In the genomic region with DNA sequence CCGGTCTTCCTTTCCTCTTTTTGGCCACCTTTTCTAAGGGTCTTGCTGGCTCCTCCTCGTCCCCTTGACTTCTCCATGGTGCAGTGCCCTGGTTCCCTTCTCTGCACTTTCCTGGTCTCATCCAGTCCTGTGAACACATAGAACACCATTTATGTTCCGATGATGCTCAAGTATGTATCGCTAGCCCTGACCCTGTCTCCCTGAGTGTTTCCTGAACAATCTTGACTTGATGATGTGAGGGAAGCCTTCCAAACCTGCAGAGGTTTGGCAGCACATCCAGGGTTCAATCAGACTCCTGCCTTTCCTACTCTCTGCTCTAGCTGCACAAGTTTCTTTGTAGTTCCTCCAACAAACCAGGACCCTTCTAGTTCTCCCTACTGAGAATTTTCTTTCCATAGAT, we compare ENCODE assay signal across 26 cellular contexts.
DNase-seq lines count a peak whose midpoint lies in the region; ATAC-seq, FAIRE-seq and TF ChIP-seq lines count a peak whose summit lies in the region.
"Had no signal": no experiment of that assay in that cellular context is flagged by ENCODE, and none has a peak within 500 bp of the region (broad histone marks: within the 10 kb centered on the region; RNA-seq: fewer than 3 reads in every experiment).

No MANE protein-coding gene starts in this region.

- H3K27ac ChIP-seq in neuronal stem cell (replicated peaks; ENCODE audit: low read length): no peak overlapping the region
- H3K27ac ChIP-seq: BLaER1 had no signal

- no peak overlapping the region for H2BK15ac ChIP-seq in neuronal stem cell (ENCODE audit: low read length)

- H3K79me1 ChIP-seq in neuronal stem cell (ENCODE audit: low read depth, low read length): no peaks in the 10 kb centered on the region

- H4K91ac ChIP-seq in neuronal stem cell (ENCODE audit: low read depth, low read length, poor library complexity): no peak overlapping the region

- no peak overlapping the region for H3K14ac ChIP-seq in neuronal stem cell (ENCODE audit: low read length)

- H3K36me3 ChIP-seq in bronchial epithelial cell (ENCODE audit: control insufficient read depth, insufficient read depth, low read length) (no peaks in the 10 kb centered on the region), neuronal stem cell (replicated peaks in 1 of 2; ENCODE audit: control insufficient read depth in 2 of 2, insufficient read depth in 2 of 2, low read length in 2 of 2) (no peaks in the 10 kb centered on the region)
- H3K36me3 ChIP-seq: BE2C, BLaER1 had no signal

- in situ Hi-C loops in GM13977 (cut with MboI; ENCODE audit: low pct_unique_long_range_greater_than_20kb, low sequenced_read_pairs, unreplicated experiment): no loop called here

- H2AFZ ChIP-seq in neuronal stem cell (ENCODE audit: low read length): no peak overlapping the region

- ATAC-seq in Right ventricle myocardium superior (ENCODE audit: poor library complexity) (peak; percentile 55), left cardiac atrium (no peak), left ventricle myocardium superior (peak; percentile 39), GM19397 (IDR thresholded peaks at IDR 0.05; ENCODE audit: unreplicated experiment) (no peak)
- ATAC-seq: GM12878 had no signal

- no peak overlapping the region for H3K4me3 ChIP-seq in bronchial epithelial cell (ENCODE audit: low read depth, low read length)
- no peak overlapping the region for H3K4me3 ChIP-seq in neuronal stem cell (ENCODE audit: low read length in 2 of 2)
- H3K4me3 ChIP-seq: BLaER1, GM12878 had no signal

- H3K23ac ChIP-seq in neuronal stem cell (ENCODE audit: low read depth, low read length, poor library complexity): no peak overlapping the region

- FAIRE-seq in bronchial epithelial cell (lab: Jason Lieb, UNC): peak; percentile 13
- FAIRE-seq: A204.1, GM12878, GM12892, GM19239 had no signal

- no peak overlapping the region for H2BK12ac ChIP-seq in neuronal stem cell (ENCODE audit: low read length)

- no peak overlapping the region for H3K4ac ChIP-seq in neuronal stem cell (ENCODE audit: low read length)

- no peak overlapping the region for H3K4me2 ChIP-seq in neuronal stem cell (ENCODE audit: insufficient read depth, low read length, poor library complexity, severe bottlenecking)
- H3K4me2 ChIP-seq: BLaER1 had no signal

- H3K9me3 ChIP-seq in neuronal stem cell (replicated peaks in 1 of 2; ENCODE audit: control insufficient read depth in 2 of 2, insufficient read depth in 1 of 2, low read depth in 1 of 2, low read length in 2 of 2): peaks cover 0 to 5% of the 10 kb centered on the region in 2 donors
- H3K9me3 ChIP-seq: BE2C had no signal

- intact Hi-C loops in Right ventricle myocardium superior (cut with DNase I): no loop called here
- intact Hi-C loops in left cardiac atrium (cut with DNase I): no loop called here
- intact Hi-C loops in left ventricle myocardium superior (cut with micrococcal nuclease): no loop called here

- no peak overlapping the region for H2AK5ac ChIP-seq in neuronal stem cell (ENCODE audit: low read depth, low read length)

- H3K18ac ChIP-seq in neuronal stem cell (ENCODE audit: low read length): peak overlapping the region; percentile 17

- no peak overlapping the region for H3K9ac ChIP-seq in neuronal stem cell (ENCODE audit: low read depth, low read length, poor library complexity)
- H3K9ac ChIP-seq: BLaER1 had no signal

- H4K8ac ChIP-seq in neuronal stem cell (ENCODE audit: low read depth, low read length): no peak overlapping the region

- no CpG with 5 or more reads among the region's 4 CpGs for WGBS in neuronal stem cell (ENCODE audit: extremely low coverage in 2 of 2, insufficient read length in 2 of 2, insufficient replicate concordance in 1 of 2), 2 donors

- no peak overlapping the region for H2BK5ac ChIP-seq in neuronal stem cell (ENCODE audit: low read length)

- H3K27me3 ChIP-seq in bronchial epithelial cell (ENCODE audit: control insufficient read depth, insufficient read depth, low read length): no peaks in the 10 kb centered on the region
- H3K27me3 ChIP-seq in neuronal stem cell (ENCODE audit: control insufficient read depth in 3 of 3, insufficient read depth in 3 of 3, low read depth in 1 of 3, low read length in 3 of 3): no peaks in the 10 kb centered on the region
- H3K27me3 ChIP-seq: BE2C, BLaER1 had no signal

- H2BK120ac ChIP-seq in neuronal stem cell (ENCODE audit: low read depth, low read length): no peak overlapping the region

- TF ChIP-seq CTCF in bronchial epithelial cell (IDR thresholded peaks at IDR 0.05; ENCODE audit: insufficient read depth, low read length, severe bottlenecking) (no peak), GM13977 (IDR thresholded peaks at IDR 0.05; ENCODE audit: extremely low read depth, insufficient read depth, missing control alignments) (no peak)

- DNase-seq in Right ventricle myocardium superior (no peak), left cardiac atrium (no peak), bronchial epithelial cell (ENCODE audit: low read depth) (no peak), left ventricle myocardium superior (no peak), neuronal stem cell (ENCODE audit: low spot score) (no peak), GM13977 (ENCODE audit: low spot score) (no peak)
- DNase-seq: 8988T; ACHN; BE2C; C1 segment of cervical spinal cord; CD4-positive, alpha-beta memory T cell; CD4-positive, CD25-positive, alpha-beta regulatory T cell; CD8-positive, alpha-beta memory T cell; COR-L47; DMS 273 treated with DMSO at 0.1 percent for 48 hours; DMS53; DMS79; DND-41; EL; GDM1 had no signal

- H3K4me1 ChIP-seq in neuronal stem cell (ENCODE audit: control insufficient read depth in 2 of 2, insufficient read depth in 1 of 2, low read depth in 1 of 2, low read length in 2 of 2): peaks cover 3 to 6% of the 10 kb centered on the region in 2 donors
- H3K4me1 ChIP-seq: BE2C, BLaER1 had no signal

Comparison
In these comparisons a context has a peak if more than half of its experiments do, and no peak if none do; other contexts are left out.
1. ATAC-seq: peak in Right ventricle myocardium superior (single experiment) and left ventricle myocardium superior (single experiment); none in left cardiac atrium (0 of 2) and GM19397 (single experiment).